In the genomic region with DNA sequence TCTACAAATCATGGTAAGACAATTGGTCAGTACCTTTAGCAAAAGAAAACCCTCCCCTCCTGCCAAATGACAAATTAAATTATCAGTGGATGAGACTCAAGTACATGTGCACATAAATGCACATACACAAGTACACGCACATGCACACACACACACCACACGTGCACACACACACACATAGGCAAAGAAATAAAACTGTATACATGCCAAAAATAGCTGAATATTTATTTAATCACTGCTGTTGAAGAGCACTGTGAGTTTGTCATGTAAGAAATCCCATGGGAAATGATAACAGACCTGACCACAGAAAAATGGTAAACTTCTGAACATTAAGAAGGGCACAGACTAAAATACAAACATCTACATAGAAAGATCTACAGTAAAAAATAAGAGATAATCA, we compare ENCODE assay signal across 1 cellular context.
TF ChIP-seq lines count a peak whose summit lies in the region.

No MANE protein-coding gene starts in this region.

TF ChIP-seq in K562, 482 proteins besides CTCF, POLR2A, EP300 and RAD21:
- TF ChIP-seq KLF1 (tag; IDR thresholded peaks at IDR 0.05) (no peak), GABPA (tag; conservative IDR thresholded peaks at IDR 0.05; ENCODE audit: low read depth) (no peak), ZNF696 (CRISPR knock-in tag; conservative IDR thresholded peaks at IDR 0.05) (no peak)
- TF ChIP-seq, protein P1, sequence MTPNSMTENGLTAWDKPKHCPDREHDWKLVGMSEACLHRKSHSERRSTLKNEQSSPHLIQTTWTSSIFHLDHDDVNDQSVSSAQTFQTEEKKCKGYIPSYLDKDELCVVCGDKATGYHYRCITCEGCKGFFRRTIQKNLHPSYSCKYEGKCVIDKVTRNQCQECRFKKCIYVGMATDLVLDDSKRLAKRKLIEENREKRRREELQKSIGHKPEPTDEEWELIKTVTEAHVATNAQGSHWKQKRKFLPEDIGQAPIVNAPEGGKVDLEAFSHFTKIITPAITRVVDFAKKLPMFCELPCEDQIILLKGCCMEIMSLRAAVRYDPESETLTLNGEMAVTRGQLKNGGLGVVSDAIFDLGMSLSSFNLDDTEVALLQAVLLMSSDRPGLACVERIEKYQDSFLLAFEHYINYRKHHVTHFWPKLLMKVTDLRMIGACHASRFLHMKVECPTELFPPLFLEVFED (CRISPR knock-in tag; conservative IDR thresholded peaks at IDR 0.05), result no peak
- TF ChIP-seq, protein P2, sequence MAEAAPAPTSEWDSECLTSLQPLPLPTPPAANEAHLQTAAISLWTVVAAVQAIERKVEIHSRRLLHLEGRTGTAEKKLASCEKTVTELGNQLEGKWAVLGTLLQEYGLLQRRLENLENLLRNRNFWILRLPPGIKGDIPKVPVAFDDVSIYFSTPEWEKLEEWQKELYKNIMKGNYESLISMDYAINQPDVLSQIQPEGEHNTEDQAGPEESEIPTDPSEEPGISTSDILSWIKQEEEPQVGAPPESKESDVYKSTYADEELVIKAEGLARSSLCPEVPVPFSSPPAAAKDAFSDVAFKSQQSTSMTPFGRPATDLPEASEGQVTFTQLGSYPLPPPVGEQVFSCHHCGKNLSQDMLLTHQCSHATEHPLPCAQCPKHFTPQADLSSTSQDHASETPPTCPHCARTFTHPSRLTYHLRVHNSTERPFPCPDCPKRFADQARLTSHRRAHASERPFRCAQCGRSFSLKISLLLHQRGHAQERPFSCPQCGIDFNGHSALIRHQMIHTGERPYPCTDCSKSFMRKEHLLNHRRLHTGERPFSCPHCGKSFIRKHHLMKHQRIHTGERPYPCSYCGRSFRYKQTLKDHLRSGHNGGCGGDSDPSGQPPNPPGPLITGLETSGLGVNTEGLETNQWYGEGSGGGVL (CRISPR knock-in tag; IDR thresholded peaks at IDR 0.05), result no peak
TF ChIP-seq in K562: peak in this region for 0.
